8 cellular contexts compared by ENCODE assay signal in the genomic region with DNA sequence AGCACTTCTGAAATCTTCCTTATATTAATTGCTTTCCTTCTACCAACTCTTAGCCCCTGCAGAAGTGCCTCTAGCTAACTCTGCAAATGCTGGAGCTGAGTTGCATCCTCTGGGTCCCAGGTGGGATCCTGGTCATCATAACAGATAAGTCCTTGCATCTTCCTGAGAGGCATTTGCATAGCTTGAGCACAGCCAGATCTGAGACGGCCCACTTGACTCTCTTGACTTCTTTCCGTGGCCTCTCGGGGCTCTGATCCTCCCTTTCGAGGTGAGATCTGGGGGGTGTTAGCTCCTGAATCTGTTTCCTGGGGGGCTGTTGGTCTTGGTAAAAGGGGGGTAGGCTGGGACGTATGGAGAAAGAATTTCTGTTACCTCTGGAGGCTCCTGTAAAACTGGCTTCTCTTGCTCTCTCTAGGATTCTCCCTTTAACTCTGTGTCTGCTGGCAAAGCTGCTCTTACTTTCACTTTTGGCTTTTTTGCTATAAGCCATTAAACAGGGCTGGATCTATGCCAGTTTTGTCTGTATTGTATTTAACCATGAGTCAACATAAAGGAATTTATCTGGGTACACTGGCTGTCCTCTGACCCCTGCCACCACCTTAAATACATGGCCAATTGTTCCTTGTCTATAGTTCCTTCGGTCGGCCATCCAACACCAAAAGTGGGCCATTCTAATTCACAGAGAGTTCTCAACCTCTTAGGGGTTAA.
A peak's percentile ranks its signal among the peaks of the same experiment; 100 is the strongest.
DNase-seq lines count a peak whose midpoint lies in the region; ATAC-seq, FAIRE-seq and TF ChIP-seq lines count a peak whose summit lies in the region.

No MANE protein-coding gene starts in this region.

- no peaks in the 10 kb centered on the region for H3K27me3 ChIP-seq in mucosa of stomach (ENCODE audit: control insufficient read depth, insufficient read depth, low read length)

- H3K4me1 ChIP-seq in mucosa of stomach (ENCODE audit: control insufficient read depth, insufficient read depth, low read length), result peaks cover 13% of the 10 kb centered on the region

- TF ChIP-seq POLR2A in GM12891 (IDR thresholded peaks at IDR 0.05; ENCODE audit: low read depth, low read length), result no peak

- no peaks in the 10 kb centered on the region for H3K36me3 ChIP-seq in mucosa of stomach (ENCODE audit: control insufficient read depth, insufficient read depth, low read length)

- peak overlapping the region; percentile 41 for H3K9ac ChIP-seq in mucosa of stomach (ENCODE audit: low read length)

- no peak for FAIRE-seq in GM12891 (lab: Jason Lieb, UNC)

- peak; percentile 63 for ATAC-seq in GM21390 (IDR thresholded peaks at IDR 0.05; ENCODE audit: unreplicated experiment)

- peak; percentile 48 for DNase-seq in COR-L47 (lab: John Stamatoyannopoulos, UW)
- peak; percentile 80 for DNase-seq in LoVo (ENCODE audit: low spot score)
- peak; percentile 79 to 86 for DNase-seq in cardiac fibroblast (ENCODE audit: low read depth in 2 of 2)
- no peak for DNase-seq in NCI-H1694 treated with DMSO at 0.1 percent for 48 hours (lab: John Stamatoyannopoulos, UW)
- DNase-seq in GM12891 (ENCODE audit: insufficient read length, low spot score), result no peak
- DNase-seq in NCI-H446 (lab: John Stamatoyannopoulos, UW), result no peak

- peak overlapping the region; percentile 37 to 56 for H3K4me3 ChIP-seq in cardiac fibroblast (replicated peaks in 1 of 2; ENCODE audit: low read depth in 2 of 2, low read length in 2 of 2)
- H3K4me3 ChIP-seq in mucosa of stomach (ENCODE audit: low read length), result peak overlapping the region; percentile 61

- TF ChIP-seq CTCF in cardiac fibroblast (IDR thresholded peaks at IDR 0.05; ENCODE audit: low read depth, low read length), result no peak

- H3K9me3 ChIP-seq in mucosa of stomach (ENCODE audit: control insufficient read depth, low read length), result no peaks in the 10 kb centered on the region

TF ChIP-seq in GM12891, 5 proteins besides CTCF, POLR2A, EP300 and RAD21:
- no peak for TF ChIP-seq SPI1 (IDR thresholded peaks at IDR 0.05; ENCODE audit: low read depth, low read length)
- no peak for TF ChIP-seq PAX5 (IDR thresholded peaks at IDR 0.05; ENCODE audit: insufficient read depth, low read length, severe bottlenecking)
- no peak for TF ChIP-seq POU2F2 (IDR thresholded peaks at IDR 0.05; ENCODE audit: low read depth, low read length)
- TF ChIP-seq TAF1 (IDR thresholded peaks at IDR 0.05; ENCODE audit: low read depth, low read length), result no peak
- TF ChIP-seq POLR2AphosphoS5 (IDR thresholded peaks at IDR 0.05; ENCODE audit: low read depth, low read length), result no peak

Comparison
In these comparisons a context has a peak if more than half of its experiments do, and no peak if none do; other contexts are left out.
1. DNase-seq: peak in COR-L47 (single experiment), LoVo (single experiment) and cardiac fibroblast (2 of 2); none in NCI-H1694 treated with DMSO at 0.1 percent for 48 hours (single experiment), GM12891 (single experiment) and NCI-H446 (0 of 2).